8 cellular contexts compared by ENCODE assay signal in the genomic region with DNA sequence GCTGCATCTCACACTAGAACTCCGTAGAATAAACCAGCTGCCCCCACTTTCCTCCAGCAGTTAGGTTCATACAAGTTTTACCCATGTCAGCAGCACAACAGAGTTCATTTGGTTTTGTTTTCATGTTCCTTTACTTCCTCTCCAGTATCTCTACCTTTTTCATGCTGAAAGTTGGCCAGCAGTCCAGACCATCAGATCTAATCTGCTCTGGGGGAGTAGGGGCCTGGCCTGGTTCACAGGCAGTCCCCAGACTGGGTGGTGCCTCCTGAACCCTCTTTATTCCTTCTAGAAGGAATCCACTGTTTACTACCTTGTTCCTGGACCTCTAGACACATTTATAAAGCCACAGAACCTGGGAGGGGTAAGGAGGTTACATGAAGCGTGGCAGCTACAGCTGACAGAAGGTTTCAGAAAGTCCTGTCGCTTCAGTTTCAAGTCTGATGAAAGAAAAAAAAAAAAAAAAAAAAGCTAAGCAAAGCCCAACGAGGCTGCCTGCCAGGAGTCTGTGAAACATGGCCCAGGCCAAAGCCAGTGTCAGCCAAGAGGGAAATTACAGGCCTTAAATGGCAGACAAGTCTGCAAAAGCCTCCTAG.
A peak's percentile ranks its signal among the peaks of the same experiment; 100 is the strongest.
DNase-seq lines count a peak whose midpoint lies in the region; ATAC-seq and FAIRE-seq lines count a peak whose summit lies in the region.

No MANE protein-coding gene starts in this region.

- H3K4me1 Mint-ChIP-seq in naive thymus-derived CD8-positive, alpha-beta T cell, result peaks cover 27 to 59% (median 42%) of the 10 kb centered on the region in 4 donors

- FAIRE-seq in endometrium (lab: Jason Lieb, UNC) (peak; percentile 51), frontal cortex (lab: Jason Lieb, UNC) (no peak)

- POLR2A ChIA-PET in naive thymus-derived CD8-positive, alpha-beta T cell (lab: Charles Lee), result interaction anchor here (0.6 to 1.9 kb wide), 8 partner anchors 11 to 328 kb away, joined by 3 to 13 read pairs (median 4); a partner anchor contains a TSS

- peaks cover 0 to 1% (median 0%) of the 10 kb centered on the region in 3 donors for H3K36me3 Mint-ChIP-seq in naive thymus-derived CD8-positive, alpha-beta T cell

- H3K27me3 Mint-ChIP-seq in naive thymus-derived CD8-positive, alpha-beta T cell, result no peaks in the 10 kb centered on the region

- DNase-seq in stimulated activated CD4-positive, alpha-beta T cell treated with anti-CD3 and anti-CD28 coated beads, Interleukin-4, amount 100 ng/mL, for 24 hours, result peak; percentile 10
- DNase-seq in stimulated activated CD4-positive, alpha-beta T cell treated with anti-CD3 and anti-CD28 coated beads, Interleukin-4, amount 100 ng/mL, for 4 hours, result no peak
- DNase-seq in SK-N-DZ (ENCODE audit: low spot score) (peak; percentile 30), HuH-7.5 (ENCODE audit: low spot score) (no peak), frontal cortex (ENCODE audit: low spot score in 2 of 2) (no peak)
- DNase-seq in naive thymus-derived CD8-positive, alpha-beta T cell, result peak in 6 of 10 donors; percentile 4 to 61 (median 34)

- peaks cover 0 to 4% (median 0%) of the 10 kb centered on the region in 9 donors for H3K9me3 Mint-ChIP-seq in naive thymus-derived CD8-positive, alpha-beta T cell

- peak overlapping the region; percentile 50 to 83 (median 73) for H3K4me3 Mint-ChIP-seq in naive thymus-derived CD8-positive, alpha-beta T cell

- ATAC-seq in HG03025 (IDR thresholded peaks at IDR 0.05; ENCODE audit: low FRiP score, unreplicated experiment), result peak; percentile 82
- ATAC-seq in naive thymus-derived CD8-positive, alpha-beta T cell, result peak; percentile 82 to 85

- H3K27ac Mint-ChIP-seq in naive thymus-derived CD8-positive, alpha-beta T cell, result peak overlapping the region; percentile 56 to 99 (median 94)

Comparison
In these comparisons a context has a peak if more than half of its experiments do, and no peak if none do; other contexts are left out.
1. DNase-seq: peak in stimulated activated CD4-positive, alpha-beta T cell treated with anti-CD3 and anti-CD28 coated beads, Interleukin-4, amount 100 ng/mL, for 24 hours (single experiment), SK-N-DZ (single experiment) and naive thymus-derived CD8-positive, alpha-beta T cell (6 of 10); none in stimulated activated CD4-positive, alpha-beta T cell treated with anti-CD3 and anti-CD28 coated beads, Interleukin-4, amount 100 ng/mL, for 4 hours (0 of 2), HuH-7.5 (single experiment) and frontal cortex (0 of 2).